Comparison of ENCODE assay signal across 22 cellular contexts in the genomic region with DNA sequence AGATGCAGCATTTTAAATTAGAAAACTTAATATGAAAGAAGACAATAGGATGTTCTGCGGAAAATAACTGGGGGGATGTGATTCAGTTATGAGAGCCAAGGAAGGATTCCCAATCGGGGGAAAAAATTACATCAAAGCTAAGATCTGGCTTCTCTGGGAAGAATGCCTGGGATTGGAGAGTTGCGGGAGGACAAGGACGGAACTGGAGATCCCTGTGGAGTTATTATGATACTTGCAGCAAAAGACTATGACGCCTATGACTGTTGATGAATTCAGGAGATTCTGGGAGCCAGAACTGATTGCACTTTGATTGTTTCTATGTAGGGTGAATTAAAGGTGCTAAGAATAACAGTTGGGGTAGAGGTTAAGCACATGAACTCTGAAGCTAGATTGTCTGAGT.
"Had no signal": no experiment of that assay in that cellular context is flagged by ENCODE, and none has a peak within 500 bp of the region (broad histone marks: within the 10 kb centered on the region; RNA-seq: fewer than 3 reads in every experiment).

No MANE protein-coding gene starts in this region.

- H3K27ac ChIP-seq: colonic mucosa, coronary artery, dorsolateral prefrontal cortex, epithelial cell of prostate, esophagus squamous epithelium, foreskin keratinocyte, gastrocnemius medialis, gastroesophageal sphincter, heart right ventricle had no signal

- H3K27me3 ChIP-seq: colonic mucosa, dorsolateral prefrontal cortex, esophagus squamous epithelium, foreskin keratinocyte, gastrocnemius medialis, heart left ventricle had no signal

- H3K9me3 ChIP-seq: colonic mucosa, esophagus squamous epithelium, gastrocnemius medialis, gastroesophageal sphincter, heart left ventricle, heart right ventricle had no signal

- H3K36me3 ChIP-seq: colonic mucosa, esophagus squamous epithelium, gastrocnemius medialis, gastroesophageal sphincter, heart left ventricle, heart right ventricle had no signal

- DNase-seq: colonic mucosa; cortex of kidney; dermis blood vessel endothelial cell; dorsolateral prefrontal cortex; effector CD4-positive, alpha-beta T cell; effector CD8-positive, alpha-beta T cell; effector memory CD4-positive, alpha-beta T cell; effector memory CD8-positive, alpha-beta T cell; endodermal cell; erythroblast; esophagus squamous epithelium; foreskin fibroblast; foreskin keratinocyte; foreskin melanocyte; gastrocnemius medialis; glutamatergic neuron; head of caudate nucleus had no signal

- H3K4me3 ChIP-seq: colonic mucosa, coronary artery, dorsolateral prefrontal cortex, esophagus squamous epithelium, gastrocnemius medialis, gastroesophageal sphincter, heart left ventricle, heart right ventricle had no signal

- H3K4me1 ChIP-seq: colonic mucosa, esophagus squamous epithelium, gastrocnemius medialis, gastroesophageal sphincter, heart left ventricle had no signal
